In genomic region chr14:21059842-21060589, GRCh38 we compare ENCODE assay signal across 34 cellular contexts. TPM values are rescaled to one million over a fixed set of nuclear protein-coding genes. Genes with fewer than 3 reads are reported as not detected.
A peak's percentile ranks its signal among the peaks of the same experiment; 100 is the strongest.
DNase-seq lines count a peak whose midpoint lies in the region; ATAC-seq, FAIRE-seq and TF ChIP-seq lines count a peak whose summit lies in the region.
"Had no signal": no experiment of that assay in that cellular context is flagged by ENCODE, and none has a peak within 500 bp of the region (broad histone marks: within the 10 kb centered on the region; RNA-seq: fewer than 3 reads in every experiment).

No MANE protein-coding gene starts in this region.

- peak overlapping the region; percentile 15 for H2AFZ ChIP-seq in smooth muscle cell (ENCODE audit: low read depth)

- no peaks in the 10 kb centered on the region for H3K27me3 ChIP-seq in bronchial epithelial cell (ENCODE audit: control insufficient read depth, insufficient read depth, low read length)
- no peaks in the 10 kb centered on the region for H3K27me3 ChIP-seq in smooth muscle cell (ENCODE audit: low read depth)
- peaks cover 8% of the 10 kb centered on the region for H3K27me3 ChIP-seq in HAP-1 (ENCODE audit: low read depth)
- H3K27me3 ChIP-seq: cardiac muscle cell, Peyer's patch, upper lobe of right lung had no signal

- peak overlapping the region; percentile 41 for H3K4me2 ChIP-seq in smooth muscle cell

- H3K79me2 ChIP-seq in smooth muscle cell (ENCODE audit: low read depth) = no peaks in the 10 kb centered on the region

- intact Hi-C loops in left colon (cut with DNase I, micrococcal nuclease) = no loop called here

- ATAC-seq in left colon = peak; percentile 51
- ATAC-seq: activated CD4-positive, CD25-positive, alpha-beta regulatory T cell treated with anti-CD3 and anti-CD28 coated beads, Interleukin-2, amount 50 U/mL, for 24 hours; effector memory CD8-positive, alpha-beta T cell; natural killer cell; upper lobe of right lung had no signal

- H3K4me1 ChIP-seq in smooth muscle cell (ENCODE audit: low read depth) (peaks cover 8% of the 10 kb centered on the region), HAP-1 (no peaks in the 10 kb centered on the region)
- H3K4me1 ChIP-seq: upper lobe of right lung had no signal

- H3K4me3 ChIP-seq in bronchial epithelial cell (ENCODE audit: low read depth, low read length) = no peak overlapping the region
- H3K4me3 ChIP-seq in smooth muscle cell = no peak overlapping the region
- H3K4me3 ChIP-seq in HAP-1 = no peak overlapping the region
- H3K4me3 ChIP-seq: cardiac muscle cell, Peyer's patch, upper lobe of right lung had no signal

- H3K9ac ChIP-seq in smooth muscle cell (ENCODE audit: low read depth) = no peak overlapping the region

- DNase-seq in GM03348 (ENCODE audit: low spot score) (peak; percentile 41), bronchial epithelial cell (ENCODE audit: low read depth) (peak; percentile 45), left colon (no peak), smooth muscle cell (lab: John Stamatoyannopoulos, UW; ENCODE audit: unreplicated experiment) (no peak), AG08396 (ENCODE audit: low spot score) (no peak), 8988T (no peak), HAP-1 (ENCODE audit: low spot score in 2 of 2) (no peak), NCI-H345 treated with DMSO at 0.1 percent for 48 hours (lab: John Stamatoyannopoulos, UW; ENCODE audit: unreplicated experiment) (no peak)
- DNase-seq: activated CD4-positive, alpha-beta memory T cell treated with anti-CD3 and anti-CD28 coated beads for 36 hours; activated CD8-positive, alpha-beta memory T cell treated with anti-CD3 and anti-CD28 coated beads, Interleukin-2, amount 50 U/mL, for 4 hours; cortex of kidney; effector memory CD8-positive, alpha-beta T cell; immature natural killer cell; natural killer cell; NCI-H1105; NCI-H2029; NCI-H2227 treated with DMSO at 0.1 percent for 48 hours; Peyer's patch; retina; stimulated activated CD4-positive, alpha-beta T cell treated with anti-CD3 and anti-CD28 coated beads, Interleukin-2, amount 100 ng/mL, for 48 hours; T-helper 1 cell; upper lobe of right lung had no signal

- in situ Hi-C loops in HAP-1 (cut with MboI; ENCODE audit: low sequenced_read_pairs) = no loop called here

- 71% methylated on average over 8 of the region's 8 CpGs for WGBS in smooth muscle cell (ENCODE audit: low lambda C conversion rate)

- peaks cover 16% of the 10 kb centered on the region for H3F3A ChIP-seq in smooth muscle cell (ENCODE audit: low read depth)

- no peaks in the 10 kb centered on the region for H3K9me3 ChIP-seq in smooth muscle cell (replicated peaks; ENCODE audit: low read depth)
- H3K9me3 ChIP-seq in HAP-1 = no peaks in the 10 kb centered on the region
- H3K9me3 ChIP-seq: Peyer's patch, upper lobe of right lung had no signal

- TF ChIP-seq CTCF in bronchial epithelial cell (IDR thresholded peaks at IDR 0.05; ENCODE audit: insufficient read depth, low read length, severe bottlenecking) (no peak), smooth muscle cell (IDR thresholded peaks at IDR 0.05; ENCODE audit: borderline replicate concordance, insufficient read depth, poor library complexity, severe bottlenecking) (no peak)

- no peak for FAIRE-seq in bronchial epithelial cell (lab: Jason Lieb, UNC)
- FAIRE-seq: D721Med, frontal cortex, H1 had no signal

- no peaks in the 10 kb centered on the region for H3K36me3 ChIP-seq in bronchial epithelial cell (ENCODE audit: control insufficient read depth, insufficient read depth, low read length)
- no peaks in the 10 kb centered on the region for H3K36me3 ChIP-seq in smooth muscle cell (ENCODE audit: low read depth)
- H3K36me3 ChIP-seq in HAP-1 (replicated peaks) = no peaks in the 10 kb centered on the region
- H3K36me3 ChIP-seq: cardiac muscle cell, Peyer's patch, upper lobe of right lung had no signal

- peak overlapping the region; percentile 41 for H3K27ac ChIP-seq in smooth muscle cell (ENCODE audit: low read depth)
- H3K27ac ChIP-seq: cardiac muscle cell, upper lobe of right lung had no signal

- no peaks in the 10 kb centered on the region for H4K20me1 ChIP-seq in smooth muscle cell (ENCODE audit: low read depth)

RNA-seq across cellular contexts. Expression of gene RNASE8, which starts 2.4 kb away (rescaled TPM):
- total RNA-seq in bronchial epithelial cell (not detected in 2 replicates), left colon (not detected), smooth muscle cell (not detected in 2 replicates)
- not detected in 2 replicates for polyA plus RNA-seq in smooth muscle cell
- total RNA-seq: activated CD4-positive, alpha-beta memory T cell treated with anti-CD3 and anti-CD28 coated beads for 36 hours; cardiac muscle cell; frontal cortex; H1; left lobe of liver; M059J; mesenteric fat pad; natural killer cell; osteocyte; Peyer's patch; subcutaneous adipose tissue; upper lobe of right lung had no signal
- polyA plus RNA-seq: cardiac muscle cell, esophagus, H1, IgD-negative memory B cell, immature natural killer cell had no signal

RNA-seq across cellular contexts. Expression of gene ARHGEF40, which starts 10.1 kb away (rescaled TPM):
- total RNA-seq in bronchial epithelial cell (3.3 and 6.8 TPM in 2 replicates), left colon (10 to 100 TPM; 37.2 to 40.8 TPM), smooth muscle cell (53.1 and 74.4 TPM in 2 replicates)
- polyA plus RNA-seq in smooth muscle cell = 67.8 and 73.5 TPM in 2 replicates
- polyA plus RNA-seq: IgD-negative memory B cell had no signal

RNA-seq across cellular contexts. Expression of gene RNASE7, which starts 17.9 kb away (rescaled TPM):
- 8.2 and 12.1 TPM in 2 replicates for total RNA-seq in bronchial epithelial cell
- total RNA-seq in left colon = under 1 TPM in 1 of 2 donors, not detected in 1; 0.31 TPM
- 1.4 and 4.1 TPM in 2 replicates for total RNA-seq in smooth muscle cell
- polyA plus RNA-seq in smooth muscle cell = 0.66 and 0.93 TPM in 2 replicates
- total RNA-seq: activated CD4-positive, alpha-beta memory T cell treated with anti-CD3 and anti-CD28 coated beads for 36 hours; cardiac muscle cell; frontal cortex; H1; M059J; natural killer cell; osteocyte; Peyer's patch; subcutaneous adipose tissue; upper lobe of right lung had no signal
- polyA plus RNA-seq: cardiac muscle cell, H1, IgD-negative memory B cell, immature natural killer cell had no signal

RNA-seq across cellular contexts. Expression of gene RNASE13, which starts 25.4 kb away (rescaled TPM):
- total RNA-seq in bronchial epithelial cell = not detected in 2 replicates
- not detected for total RNA-seq in left colon
- not detected in 2 replicates for total RNA-seq in smooth muscle cell
- polyA plus RNA-seq in smooth muscle cell = 0.25 TPM in 1 of 2 replicates, not detected in the other
- total RNA-seq: activated CD4-positive, alpha-beta memory T cell treated with anti-CD3 and anti-CD28 coated beads for 36 hours; cardiac muscle cell; frontal cortex; H1; M059J; mesenteric fat pad; natural killer cell; osteocyte; Peyer's patch; subcutaneous adipose tissue; upper lobe of right lung had no signal
- polyA plus RNA-seq: cardiac muscle cell, esophagus, H1, IgD-negative memory B cell, immature natural killer cell had no signal

RNA-seq across cellular contexts. Expression of gene TPPP2, which starts 30.0 kb away (rescaled TPM):
- total RNA-seq in bronchial epithelial cell = not detected in 2 replicates
- under 1 TPM; 0.28 to 0.58 TPM for total RNA-seq in left colon
- total RNA-seq in smooth muscle cell = 1.2 TPM in 1 of 2 replicates, not detected in the other
- polyA plus RNA-seq in smooth muscle cell = 0.65 and 0.70 TPM in 2 replicates
- total RNA-seq: activated CD4-positive, alpha-beta memory T cell treated with anti-CD3 and anti-CD28 coated beads for 36 hours; frontal cortex; H1; M059J; mesenteric fat pad; natural killer cell; osteocyte; Peyer's patch; subcutaneous adipose tissue; upper lobe of right lung had no signal
- polyA plus RNA-seq: H1, IgD-negative memory B cell, immature natural killer cell had no signal

Comparison
In these comparisons a context has a peak if more than half of its experiments do, and no peak if none do; other contexts are left out.
1. DNase-seq: peak in GM03348 (single experiment) and bronchial epithelial cell (single experiment); none in left colon (0 of 2), smooth muscle cell (single experiment), AG08396 (single experiment), 8988T (single experiment), HAP-1 (0 of 2) and NCI-H345 treated with DMSO at 0.1 percent for 48 hours (single experiment).